14 cellular contexts compared by ENCODE assay signal in the genomic region with DNA sequence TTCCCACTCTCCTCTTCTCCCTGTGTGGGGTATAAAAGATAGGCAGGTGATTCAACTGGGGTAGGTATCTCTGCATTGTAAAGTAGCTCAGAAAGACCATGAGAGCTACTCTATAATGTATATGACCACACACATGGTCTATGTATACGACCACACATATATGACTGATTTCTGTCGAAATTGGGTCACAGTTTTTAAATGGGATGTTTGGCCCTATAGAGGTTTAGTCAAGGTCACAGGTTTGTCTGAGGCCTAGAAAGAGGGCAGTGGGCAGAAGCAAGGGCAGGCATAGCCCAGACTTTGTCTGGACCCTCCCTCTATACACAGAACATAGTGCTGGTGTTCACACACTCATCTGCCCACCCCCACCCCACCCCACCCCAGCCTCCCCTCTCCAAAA. TPM values are rescaled to one million over a fixed set of nuclear protein-coding genes. Genes with fewer than 3 reads are reported as not detected.
A peak's percentile ranks its signal among the peaks of the same experiment; 100 is the strongest.
DNase-seq lines count a peak whose midpoint lies in the region; ATAC-seq, FAIRE-seq and TF ChIP-seq lines count a peak whose summit lies in the region.
"Had no signal": no experiment of that assay in that cellular context is flagged by ENCODE, and none has a peak within 500 bp of the region (broad histone marks: within the 10 kb centered on the region; RNA-seq: fewer than 3 reads in every experiment).

No MANE protein-coding gene starts in this region.

- 97% methylated on average over 2 of the region's 2 CpGs for WGBS in prostate gland

- H3K27me3 ChIP-seq in prostate gland (replicated peaks; ENCODE audit: insufficient read depth) (no peaks in the 10 kb centered on the region), BE2C (peaks cover 13% of the 10 kb centered on the region)
- H3K27me3 ChIP-seq: testis had no signal

- H3K27ac ChIP-seq in prostate gland: no peak overlapping the region
- H3K27ac ChIP-seq: testis had no signal

- TF ChIP-seq CTCF in GM12865 (IDR thresholded peaks at IDR 0.05; ENCODE audit: insufficient read depth, low read depth, low read length, missing control alignments): no peak
- TF ChIP-seq CTCF in prostate gland (IDR thresholded peaks at IDR 0.05): no peak
- TF ChIP-seq CTCF in BE2C (IDR thresholded peaks at IDR 0.05; ENCODE audit: low read depth, low read length): no peak

- intact Hi-C loops in prostate gland (cut with DNase I): no loop called here

- TF ChIP-seq POLR2A in prostate gland (IDR thresholded peaks at IDR 0.05): no peak

- FAIRE-seq in HTR-8/SVneo (lab: Jason Lieb, UNC): no peak

- no peak overlapping the region for H3K4me3 ChIP-seq in GM12865 (ENCODE audit: low read depth, low read length)
- no peak overlapping the region for H3K4me3 ChIP-seq in prostate gland
- H3K4me3 ChIP-seq in BE2C (ENCODE audit: low read depth, low read length): no peak overlapping the region
- H3K4me3 ChIP-seq: GM23338, testis had no signal

- H3K36me3 ChIP-seq in prostate gland (no peaks in the 10 kb centered on the region), BE2C (no peaks in the 10 kb centered on the region)

- no peaks in the 10 kb centered on the region for H3K9me3 ChIP-seq in prostate gland
- H3K9me3 ChIP-seq in BE2C: no peaks in the 10 kb centered on the region
- H3K9me3 ChIP-seq: testis had no signal

- no peaks in the 10 kb centered on the region for H3K4me1 ChIP-seq in prostate gland (replicated peaks)
- H3K4me1 ChIP-seq in BE2C: no peaks in the 10 kb centered on the region
- H3K4me1 ChIP-seq: testis had no signal

- DNase-seq in GM12865 (ENCODE audit: low read depth) (peak; percentile 64), HTR-8/SVneo (ENCODE audit: insufficient read length, low spot score) (no peak), prostate gland (ENCODE audit: low spot score) (no peak), BE2C (no peak)
- no peak for DNase-seq in stimulated activated CD4-positive, alpha-beta T cell treated with anti-CD3 and anti-CD28 coated beads, Interleukin-2, amount 100 ng/mL, for 48 hours
- DNase-seq: hippocampal formation, PC-3, posterior cingulate gyrus, T-helper 17 cell, testis had no signal

- peak; percentile 1 for ATAC-seq in GM19025 (IDR thresholded peaks at IDR 0.05; ENCODE audit: low read depth, unreplicated experiment)
- peak; percentile 18 for ATAC-seq in HG02678 (IDR thresholded peaks at IDR 0.05; ENCODE audit: unreplicated experiment)
- ATAC-seq in HG03432 (IDR thresholded peaks at IDR 0.05; ENCODE audit: unreplicated experiment): peak; percentile 18
- ATAC-seq: GM23338, PC-3, T-helper 17 cell had no signal

RNA-seq across cellular contexts. Expression of gene LAMP3, which starts 4.4 kb away (rescaled TPM):
- total RNA-seq in prostate gland: 1 to 10 TPM; 1.3 to 3.7 TPM
- polyA plus RNA-seq in BE2C (2012; ENCODE audit: insufficient read depth, insufficient read length, low read depth): 0.17 TPM

RNA-seq across cellular contexts. Expression of gene MCCC1, which starts 58.8 kb away (rescaled TPM):
- 10 to 100 TPM; 37.5 to 54.6 TPM for total RNA-seq in prostate gland
- 5.5 TPM for polyA plus RNA-seq in BE2C (2012; ENCODE audit: insufficient read depth, insufficient read length, low read depth)
